8 cellular contexts compared by ENCODE assay signal in the genomic region with DNA sequence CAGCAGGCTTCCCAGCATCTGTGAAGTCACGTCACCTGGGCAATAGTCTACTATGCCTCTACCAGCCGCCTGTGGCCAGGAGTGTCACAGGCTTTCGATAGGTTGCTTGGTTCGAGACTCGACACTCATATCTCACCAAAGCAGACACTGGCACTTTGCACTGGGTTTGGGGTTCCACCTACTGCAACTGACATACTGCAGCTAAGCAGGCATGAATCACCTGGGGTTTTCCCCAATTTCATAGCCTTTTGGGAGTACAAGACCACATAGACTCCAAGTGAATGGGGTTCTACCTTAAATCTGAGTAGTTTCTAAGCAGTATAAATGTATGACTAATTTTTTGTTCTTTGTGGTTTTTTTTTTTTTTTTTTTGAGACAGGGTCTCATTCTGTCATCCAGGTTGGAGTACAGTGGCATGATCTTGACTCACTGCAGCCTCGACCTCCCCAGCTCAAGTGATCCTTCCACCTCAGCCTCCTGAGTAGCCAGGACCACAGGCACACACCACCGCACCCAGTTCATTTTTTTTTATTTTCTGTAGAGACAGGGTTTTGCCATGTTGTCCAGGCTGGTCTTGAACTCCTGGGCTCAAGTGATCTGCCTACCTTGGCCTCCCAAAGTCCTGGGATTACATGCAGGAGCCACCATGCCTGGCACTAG. TPM values are rescaled to one million over a fixed set of nuclear protein-coding genes. Genes with fewer than 3 reads are reported as not detected.
DNase-seq lines count a peak whose midpoint lies in the region; ATAC-seq and TF ChIP-seq lines count a peak whose summit lies in the region.

No MANE protein-coding gene starts in this region.

- ATAC-seq in GM19452 (IDR thresholded peaks at IDR 0.05; ENCODE audit: unreplicated experiment) (peak; percentile 77), HG03378 (IDR thresholded peaks at IDR 0.05; ENCODE audit: unreplicated experiment) (peak; percentile 96), left cardiac atrium (no peak)

- no peak overlapping the region for H3K27ac Mint-ChIP-seq in endothelial cell (ENCODE audit: unreplicated experiment)

- TF ChIP-seq CTCF in endothelial cell (IDR thresholded peaks at IDR 0.05; ENCODE audit: unreplicated experiment) = no peak

- intact Hi-C loops in left cardiac atrium (cut with DNase I) = no loop called here

- peaks cover 6% of the 10 kb centered on the region for H3K27me3 Mint-ChIP-seq in endothelial cell (ENCODE audit: unreplicated experiment)

- no peak overlapping the region for H3K4me3 Mint-ChIP-seq in endothelial cell (ENCODE audit: unreplicated experiment)

- peaks cover 71% of the 10 kb centered on the region for H3K4me1 Mint-ChIP-seq in endothelial cell (ENCODE audit: unreplicated experiment)

- peak; percentile 35 for DNase-seq in activated naive CD8-positive, alpha-beta T cell treated with anti-CD3 and anti-CD28 coated beads, Interleukin-2, amount 50 U/mL, for 16 hours (ENCODE audit: low read depth, low spot score)
- peak; percentile 49 to 69 for DNase-seq in stimulated activated CD4-positive, alpha-beta T cell treated with anti-CD3 and anti-CD28 coated beads, Interleukin-4, amount 100 ng/mL, for 4 hours
- DNase-seq in endothelial cell (ENCODE audit: low spot score) = no peak
- no peak for DNase-seq in left cardiac atrium
- no peak for DNase-seq in DMS114 treated with DMSO at 0.1 percent for 48 hours (lab: John Stamatoyannopoulos, UW; ENCODE audit: unreplicated experiment)
- no peak for DNase-seq in cerebellum (ENCODE audit: low spot score)

- H3K36me3 Mint-ChIP-seq in endothelial cell (ENCODE audit: low read depth, unreplicated experiment) = no peaks in the 10 kb centered on the region

- H3K9me3 Mint-ChIP-seq in endothelial cell (ENCODE audit: unreplicated experiment) = no peaks in the 10 kb centered on the region

RNA-seq across cellular contexts. Expression of gene DMAC2L, which starts 32.1 kb away (rescaled TPM):
- 14.1 TPM for total RNA-seq in endothelial cell (ENCODE audit: unreplicated experiment)
- total RNA-seq in left cardiac atrium = 10 to 100 TPM; 14.4 to 20.2 TPM
- total RNA-seq in cerebellum = 12.5 TPM

RNA-seq across cellular contexts. Expression of gene L2HGDH, which starts 32.2 kb away (rescaled TPM):
- 7.6 TPM for total RNA-seq in endothelial cell (ENCODE audit: unreplicated experiment)
- total RNA-seq in left cardiac atrium = 1 to 10 TPM; 8.8 to 9.2 TPM
- 13.7 TPM for total RNA-seq in cerebellum

RNA-seq across cellular contexts. Expression of gene CDKL1, which starts 52.4 kb away (rescaled TPM):
- total RNA-seq in endothelial cell (ENCODE audit: unreplicated experiment) (19.0 TPM), left cardiac atrium (1 to 10 TPM; 2.9 to 3.0 TPM), cerebellum (12.4 TPM)

Comparison
In these comparisons a context has a peak if more than half of its experiments do, and no peak if none do; other contexts are left out.
1. ATAC-seq: peak in GM19452 (single experiment) and HG03378 (single experiment); none in left cardiac atrium (0 of 2).
2. DNase-seq: peak in activated naive CD8-positive, alpha-beta T cell treated with anti-CD3 and anti-CD28 coated beads, Interleukin-2, amount 50 U/mL, for 16 hours (single experiment) and stimulated activated CD4-positive, alpha-beta T cell treated with anti-CD3 and anti-CD28 coated beads, Interleukin-4, amount 100 ng/mL, for 4 hours (2 of 2); none in endothelial cell (single experiment), left cardiac atrium (single experiment), DMS114 treated with DMSO at 0.1 percent for 48 hours (single experiment) and cerebellum (single experiment).